In genomic region chr22:20979243-20979809, GRCh38 we compare ENCODE assay signal across 8 cellular contexts. TPM values are rescaled to one million over a fixed set of nuclear protein-coding genes. Genes with fewer than 3 reads are reported as not detected.
DNase-seq lines count a peak whose midpoint lies in the region; ATAC-seq and TF ChIP-seq lines count a peak whose summit lies in the region.

No MANE protein-coding gene starts in this region.

- intact Hi-C loops in right lobe of liver (cut with DNase I) = no loop called here

- peak overlapping the region; percentile 7 to 33 (median 25) for H3K4me3 ChIP-seq in right lobe of liver

- ATAC-seq in right lobe of liver (peak; percentile 65 to 74 (median 68)), HG02938 (IDR thresholded peaks at IDR 0.05; ENCODE audit: unreplicated experiment) (no peak)

- TF ChIP-seq CTCF in right lobe of liver (IDR thresholded peaks at IDR 0.05) = no peak

- peak overlapping the region in 1 of 3 donors; percentile 13 for H3K27ac ChIP-seq in right lobe of liver

- peaks cover 0 to 24% (median 5%) of the 10 kb centered on the region in 4 donors for H3K4me1 ChIP-seq in right lobe of liver

- WGBS in right lobe of liver (ENCODE audit: insufficient coverage, low coverage, low lambda C conversion rate, missing lambda C conversion rate) = no CpG with 5 or more reads among the region's 39 CpGs

- peak overlapping the region; percentile 60 for H3K4me3 Mint-ChIP-seq in activated CD4-positive, alpha-beta T cell treated with anti-CD3 and anti-CD28 coated beads, Interleukin-2, amount 10 ng/mL, durations not matched to agents 7 days and 5 days

- POLR2A ChIA-PET in activated CD4-positive, alpha-beta T cell treated with anti-CD3 and anti-CD28 coated beads, Interleukin-2, amount 10 ng/mL, durations not matched to agents 7 days and 5 days (lab: Charles Lee) = no interaction called here

- no peaks in the 10 kb centered on the region for H3K27me3 ChIP-seq in right lobe of liver

- CTCF ChIA-PET in activated CD4-positive, alpha-beta T cell treated with anti-CD3 and anti-CD28 coated beads, Interleukin-2, amount 10 ng/mL, durations not matched to agents 7 days and 5 days (lab: Charles Lee) = no interaction called here

- peaks cover 10% of the 10 kb centered on the region for H3K9me3 Mint-ChIP-seq in activated CD4-positive, alpha-beta T cell treated with anti-CD3 and anti-CD28 coated beads, Interleukin-2, amount 10 ng/mL, durations not matched to agents 7 days and 5 days

- H3K9me3 ChIP-seq in right lobe of liver = no peaks in the 10 kb centered on the region

- H3K36me3 ChIP-seq in right lobe of liver = peaks cover 0 to 2% (median 0%) of the 10 kb centered on the region in 4 donors

- peaks cover 3% of the 10 kb centered on the region for H3K36me3 Mint-ChIP-seq in activated CD4-positive, alpha-beta T cell treated with anti-CD3 and anti-CD28 coated beads, Interleukin-2, amount 10 ng/mL, durations not matched to agents 7 days and 5 days (ENCODE audit: low read depth)

- peaks cover 39% of the 10 kb centered on the region for H3K4me1 Mint-ChIP-seq in activated CD4-positive, alpha-beta T cell treated with anti-CD3 and anti-CD28 coated beads, Interleukin-2, amount 10 ng/mL, durations not matched to agents 7 days and 5 days

- H3K27me3 Mint-ChIP-seq in activated CD4-positive, alpha-beta T cell treated with anti-CD3 and anti-CD28 coated beads, Interleukin-2, amount 10 ng/mL, durations not matched to agents 7 days and 5 days = no peaks in the 10 kb centered on the region

- peak overlapping the region; percentile 75 for H3K27ac Mint-ChIP-seq in activated CD4-positive, alpha-beta T cell treated with anti-CD3 and anti-CD28 coated beads, Interleukin-2, amount 10 ng/mL, durations not matched to agents 7 days and 5 days

- DNase-seq in DMS153 treated with DMSO at 0.1 percent for 48 hours (lab: John Stamatoyannopoulos, UW; ENCODE audit: unreplicated experiment) (peak; percentile 39), dermis blood vessel endothelial cell (peak; percentile 89), right lobe of liver (peak; percentile 72 to 87 (median 73)), NCI-H345 treated with DMSO at 0.1 percent for 48 hours (lab: John Stamatoyannopoulos, UW; ENCODE audit: unreplicated experiment) (no peak), NCI-H510A treated with DMSO at 0.1 percent for 48 hours (lab: John Stamatoyannopoulos, UW) (no peak)
- peak; percentile 66 for DNase-seq in activated CD4-positive, alpha-beta T cell treated with anti-CD3 and anti-CD28 coated beads, Interleukin-2, amount 10 ng/mL, durations not matched to agents 7 days and 5 days
- peak; percentile 27 to 76 (median 45) for DNase-seq in stimulated activated CD4-positive, alpha-beta T cell treated with anti-CD3 and anti-CD28 coated beads, TNF-alpha, amount 100 ng/mL, for 24 hours (ENCODE audit: low read depth in 3 of 3)

- TF ChIP-seq POLR2A in right lobe of liver (IDR thresholded peaks at IDR 0.05) = no peak

RNA-seq across cellular contexts. Expression of gene LZTR1, which starts 2.8 kb away (rescaled TPM):
- 10 to 100 TPM; 62.0 to 66.4 TPM for total RNA-seq in activated CD4-positive, alpha-beta T cell treated with anti-CD3 and anti-CD28 coated beads, Interleukin-2, amount 10 ng/mL, durations not matched to agents 7 days and 5 days
- 51.6 and 60.9 TPM in 2 replicates for total RNA-seq in dermis blood vessel endothelial cell
- 10 to 100 TPM; 22.7 to 33.3 (median 27.0) TPM for total RNA-seq in right lobe of liver

RNA-seq across cellular contexts. Expression of gene AIFM3, which starts 12.3 kb away (rescaled TPM):
- under 1 TPM in 1 of 2 experiments, not detected in 1; 0.25 TPM for total RNA-seq in activated CD4-positive, alpha-beta T cell treated with anti-CD3 and anti-CD28 coated beads, Interleukin-2, amount 10 ng/mL, durations not matched to agents 7 days and 5 days
- total RNA-seq in dermis blood vessel endothelial cell = 0.05 and 0.17 TPM in 2 replicates
- total RNA-seq in right lobe of liver = 1 to 10 TPM in 3 of 6 experiments, under 1 TPM in 3; 0.37 to 1.4 (median 1.0) TPM

RNA-seq across cellular contexts. Expression of gene THAP7, which starts 22.6 kb away (rescaled TPM):
- total RNA-seq in activated CD4-positive, alpha-beta T cell treated with anti-CD3 and anti-CD28 coated beads, Interleukin-2, amount 10 ng/mL, durations not matched to agents 7 days and 5 days = 10 to 100 TPM; 29.1 to 29.8 TPM
- total RNA-seq in dermis blood vessel endothelial cell (13.8 and 18.1 TPM in 2 replicates), right lobe of liver (10 to 100 TPM in 5 of 6 experiments, 1 to 10 TPM in 1; 9.3 to 32.5 (median 15.6) TPM)

RNA-seq across cellular contexts. Expression of gene P2RX6, which starts 35.6 kb away (rescaled TPM):
- under 1 TPM; 0.27 TPM for total RNA-seq in activated CD4-positive, alpha-beta T cell treated with anti-CD3 and anti-CD28 coated beads, Interleukin-2, amount 10 ng/mL, durations not matched to agents 7 days and 5 days
- total RNA-seq in dermis blood vessel endothelial cell (under 0.01 TPM in 1 of 2 replicates, not detected in the other), right lobe of liver (1 to 10 TPM in 1 of 6 experiments, under 1 TPM in 4, not detected in 1; 0.09 to 1.4 (median 0.42) TPM)

RNA-seq across cellular contexts. Expression of gene SLC7A4, which starts 53.0 kb away (rescaled TPM):
- total RNA-seq in activated CD4-positive, alpha-beta T cell treated with anti-CD3 and anti-CD28 coated beads, Interleukin-2, amount 10 ng/mL, durations not matched to agents 7 days and 5 days = under 1 TPM in 1 of 2 experiments, not detected in 1; 0.07 TPM
- not detected in 2 replicates for total RNA-seq in dermis blood vessel endothelial cell
- total RNA-seq in right lobe of liver = under 1 TPM in 5 of 6 experiments, not detected in 1; 0.12 to 0.35 (median 0.18) TPM

Comparison
In these comparisons a context has a peak if more than half of its experiments do, and no peak if none do; other contexts are left out.
1. DNase-seq: peak in DMS153 treated with DMSO at 0.1 percent for 48 hours (single experiment), activated CD4-positive, alpha-beta T cell treated with anti-CD3 and anti-CD28 coated beads, Interleukin-2, amount 10 ng/mL, durations not matched to agents 7 days and 5 days (single experiment), dermis blood vessel endothelial cell (single experiment), right lobe of liver (3 of 3) and stimulated activated CD4-positive, alpha-beta T cell treated with anti-CD3 and anti-CD28 coated beads, TNF-alpha, amount 100 ng/mL, for 24 hours (3 of 3); none in NCI-H345 treated with DMSO at 0.1 percent for 48 hours (single experiment) and NCI-H510A treated with DMSO at 0.1 percent for 48 hours (single experiment).